In the genomic region with DNA sequence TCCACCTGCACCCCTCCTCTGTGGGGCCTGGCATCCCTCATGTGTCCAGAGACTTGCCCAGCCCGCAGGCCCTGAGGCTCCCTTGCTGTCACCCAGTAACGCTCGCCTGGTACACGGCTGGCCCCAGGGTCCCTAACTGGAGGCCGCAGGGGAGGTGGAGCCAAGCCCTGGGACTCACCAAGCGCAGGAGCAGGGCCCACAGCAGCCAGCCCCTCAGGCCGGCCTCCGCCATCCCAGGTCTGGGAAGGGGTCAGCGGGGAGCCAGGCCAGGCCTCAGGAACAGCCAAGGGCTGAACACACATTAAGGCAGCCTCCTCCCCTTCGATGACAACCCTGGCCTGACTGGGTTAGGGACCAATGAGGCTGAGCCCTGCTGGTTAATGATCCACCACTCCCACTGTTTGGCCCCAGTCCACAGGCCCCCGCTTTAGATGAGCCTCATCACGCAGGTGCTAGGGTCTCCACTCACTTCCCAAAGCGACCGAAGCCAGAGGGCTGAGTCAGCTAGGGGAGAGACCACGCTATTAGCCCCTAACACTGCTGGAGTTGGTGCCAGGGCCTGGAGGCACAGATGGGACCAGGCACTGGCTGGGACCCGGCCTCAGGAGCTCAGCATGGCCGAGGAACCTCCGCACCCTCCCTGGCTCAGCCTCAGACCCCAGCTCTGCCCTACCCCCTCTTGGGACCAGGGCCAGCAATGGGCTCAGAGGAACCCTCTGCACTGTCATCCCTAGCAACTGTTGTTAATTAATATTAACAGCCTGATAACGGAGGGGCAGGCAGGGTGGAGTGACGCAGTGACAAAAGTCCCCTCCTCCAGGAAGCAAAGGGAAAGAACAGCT, we compare ENCODE assay signal across 20 cellular contexts. TPM values are rescaled to one million over a fixed set of nuclear protein-coding genes. Genes with fewer than 3 reads are reported as not detected.
A peak's percentile ranks its signal among the peaks of the same experiment; 100 is the strongest.
DNase-seq lines count a peak whose midpoint lies in the region; ATAC-seq and TF ChIP-seq lines count a peak whose summit lies in the region.
"Had no signal": no experiment of that assay in that cellular context is flagged by ENCODE, and none has a peak within 500 bp of the region (broad histone marks: within the 10 kb centered on the region; RNA-seq: fewer than 3 reads in every experiment).

A gene with protein sequence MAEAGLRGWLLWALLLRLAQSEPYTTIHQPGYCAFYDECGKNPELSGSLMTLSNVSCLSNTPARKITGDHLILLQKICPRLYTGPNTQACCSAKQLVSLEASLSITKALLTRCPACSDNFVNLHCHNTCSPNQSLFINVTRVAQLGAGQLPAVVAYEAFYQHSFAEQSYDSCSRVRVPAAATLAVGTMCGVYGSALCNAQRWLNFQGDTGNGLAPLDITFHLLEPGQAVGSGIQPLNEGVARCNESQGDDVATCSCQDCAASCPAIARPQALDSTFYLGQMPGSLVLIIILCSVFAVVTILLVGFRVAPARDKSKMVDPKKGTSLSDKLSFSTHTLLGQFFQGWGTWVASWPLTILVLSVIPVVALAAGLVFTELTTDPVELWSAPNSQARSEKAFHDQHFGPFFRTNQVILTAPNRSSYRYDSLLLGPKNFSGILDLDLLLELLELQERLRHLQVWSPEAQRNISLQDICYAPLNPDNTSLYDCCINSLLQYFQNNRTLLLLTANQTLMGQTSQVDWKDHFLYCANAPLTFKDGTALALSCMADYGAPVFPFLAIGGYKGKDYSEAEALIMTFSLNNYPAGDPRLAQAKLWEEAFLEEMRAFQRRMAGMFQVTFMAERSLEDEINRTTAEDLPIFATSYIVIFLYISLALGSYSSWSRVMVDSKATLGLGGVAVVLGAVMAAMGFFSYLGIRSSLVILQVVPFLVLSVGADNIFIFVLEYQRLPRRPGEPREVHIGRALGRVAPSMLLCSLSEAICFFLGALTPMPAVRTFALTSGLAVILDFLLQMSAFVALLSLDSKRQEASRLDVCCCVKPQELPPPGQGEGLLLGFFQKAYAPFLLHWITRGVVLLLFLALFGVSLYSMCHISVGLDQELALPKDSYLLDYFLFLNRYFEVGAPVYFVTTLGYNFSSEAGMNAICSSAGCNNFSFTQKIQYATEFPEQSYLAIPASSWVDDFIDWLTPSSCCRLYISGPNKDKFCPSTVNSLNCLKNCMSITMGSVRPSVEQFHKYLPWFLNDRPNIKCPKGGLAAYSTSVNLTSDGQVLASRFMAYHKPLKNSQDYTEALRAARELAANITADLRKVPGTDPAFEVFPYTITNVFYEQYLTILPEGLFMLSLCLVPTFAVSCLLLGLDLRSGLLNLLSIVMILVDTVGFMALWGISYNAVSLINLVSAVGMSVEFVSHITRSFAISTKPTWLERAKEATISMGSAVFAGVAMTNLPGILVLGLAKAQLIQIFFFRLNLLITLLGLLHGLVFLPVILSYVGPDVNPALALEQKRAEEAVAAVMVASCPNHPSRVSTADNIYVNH (N-terminal part only) (minus strand): TSS at position 303 of the 842 bp plus-strand sequence. CDS start 71 bp downstream, at position 232.

- TF ChIP-seq CTCF in BE2C (IDR thresholded peaks at IDR 0.05; ENCODE audit: low read depth, low read length) (no peak), GM23338 (conservative IDR thresholded peaks at IDR 0.05; ENCODE audit: low read depth in 2 of 2) (no peak)

- H3K4me3 ChIP-seq in BE2C (ENCODE audit: low read depth, low read length) = no peak within 1 kb of the TSS
- no peak within 1 kb of the TSS for H3K4me3 ChIP-seq in GM23338
- H3K4me3 ChIP-seq: adrenal gland, left lung, Peyer's patch had no signal

- H3K4me1 Mint-ChIP-seq in GM23338 (no peaks in the 10 kb centered on the region; the same call in 1 of the 3 replicates), T-helper 17 cell (no peaks in the 10 kb centered on the region)
- H3K4me1 Mint-ChIP-seq: naive B cell had no signal

- H3K27ac Mint-ChIP-seq in GM23338 (no peak within 1 kb of the TSS), T-helper 17 cell (no peak within 1 kb of the TSS)
- H3K27ac Mint-ChIP-seq: activated T-cell treated with anti-CD3 and anti-CD28 coated beads, Interleukin-2, amount 50 U/mL, for 72 hours had no signal

- H3K4me3 Mint-ChIP-seq in GM23338 (no peak within 1 kb of the TSS), T-helper 17 cell (no peak within 1 kb of the TSS)
- H3K4me3 Mint-ChIP-seq: activated T-cell treated with anti-CD3 and anti-CD28 coated beads, Interleukin-2, amount 50 U/mL, for 72 hours had no signal

- H3K27me3 Mint-ChIP-seq in GM23338 (ENCODE audit: insufficient read depth, low read depth, poor library complexity) (peaks cover 13% of the 10 kb centered on the region), T-helper 17 cell (peaks cover 8% of the 10 kb centered on the region)

- DNase-seq in BE2C = peak; percentile 32
- DNase-seq in GM23338 (ENCODE audit: low spot score) = no peak
- peak; percentile 48 for DNase-seq in ecto neural progenitor cell (ENCODE audit: low spot score)
- DNase-seq in mucosa of gallbladder (ENCODE audit: low spot score) = peak; percentile 78
- DNase-seq in A172 (ENCODE audit: low spot score) = no peak
- no peak for DNase-seq in T-helper 17 cell
- DNase-seq in SIG-M5 treated with dmso at 0.1 percent for 504 hours (lab: John Stamatoyannopoulos, UW; ENCODE audit: unreplicated experiment) = no peak
- DNase-seq: activated CD4-positive, alpha-beta T cell treated with anti-CD3 and anti-CD28 coated beads, Interleukin-2, amount 50 U/mL, for 4 hours; activated T-cell treated with anti-CD3 and anti-CD28 coated beads, Interleukin-2, amount 50 U/mL, for 72 hours; central memory CD4-positive, alpha-beta T cell; Karpas-422; left lung; naive B cell; NCI-H1105 treated with DMSO at 0.1 percent for 48 hours; NCI-H2171; NCI-H774 had no signal

- no peaks in the 10 kb centered on the region for H3K9me3 Mint-ChIP-seq in GM23338
- H3K9me3 Mint-ChIP-seq: activated T-cell treated with anti-CD3 and anti-CD28 coated beads, Interleukin-2, amount 50 U/mL, for 72 hours; naive B cell had no signal

- H3K36me3 Mint-ChIP-seq in GM23338 (ENCODE audit: low read depth) = no peaks in the 10 kb centered on the region
- peaks cover 3% of the 10 kb centered on the region for H3K36me3 Mint-ChIP-seq in T-helper 17 cell (ENCODE audit: low read depth)
- H3K36me3 Mint-ChIP-seq: naive B cell had no signal

- H3K79me2 ChIP-seq in GM23338 (replicated peaks; ENCODE audit: insufficient read depth) = no peaks in the 10 kb centered on the region

- H3K9me2 ChIP-seq in GM23338 (ENCODE audit: insufficient read depth) = no peaks in the 10 kb centered on the region

- no peaks in the 10 kb centered on the region for H4K20me1 ChIP-seq in GM23338 (replicated peaks; ENCODE audit: insufficient read depth)

- H3F3A ChIP-seq in GM23338 (replicated peaks; ENCODE audit: low read depth) = no peaks in the 10 kb centered on the region

- H3K27ac ChIP-seq in GM23338 (ENCODE audit: low read depth) = no peak within 1 kb of the TSS
- H3K27ac ChIP-seq: adrenal gland, HL-60, left lung, Peyer's patch had no signal

- H3K36me3 ChIP-seq in BE2C (no peaks in the 10 kb centered on the region), GM23338 (ENCODE audit: insufficient read depth) (no peaks in the 10 kb centered on the region)
- H3K36me3 ChIP-seq: adrenal gland, left lung, Peyer's patch had no signal

- H3K4me2 ChIP-seq in GM23338 = no peak within 1 kb of the TSS

- H3K27me3 ChIP-seq in BE2C = no peaks in the 10 kb centered on the region
- no peaks in the 10 kb centered on the region for H3K27me3 ChIP-seq in GM23338 (ENCODE audit: insufficient read depth)
- H3K27me3 ChIP-seq: adrenal gland, left lung, Peyer's patch had no signal

- H2AFZ ChIP-seq in GM23338 = no peak within 1 kb of the TSS

- H3K4me1 ChIP-seq in BE2C (no peaks in the 10 kb centered on the region), GM23338 (ENCODE audit: insufficient read depth) (no peaks in the 10 kb centered on the region)
- H3K4me1 ChIP-seq: adrenal gland had no signal

- ATAC-seq in GM23338 = peak; percentile 55
- ATAC-seq in T-helper 17 cell = no peak
- no peak for ATAC-seq in HG02642 (IDR thresholded peaks at IDR 0.05; ENCODE audit: poor library complexity, unreplicated experiment)
- ATAC-seq: activated T-cell treated with anti-CD3 and anti-CD28 coated beads, Interleukin-2, amount 50 U/mL, for 72 hours; left lung had no signal

- H3K9me3 ChIP-seq in BE2C (no peaks in the 10 kb centered on the region), T-helper 17 cell (ENCODE audit: control insufficient read depth, low read length, poor library complexity, severe bottlenecking) (no peaks in the 10 kb centered on the region)
- H3K9me3 ChIP-seq: adrenal gland, left lung, Peyer's patch had no signal

TF ChIP-seq in GM23338, 12 proteins besides CTCF, POLR2A, EP300 and RAD21 (continues in another document):
- TF ChIP-seq STAT1 (IDR thresholded peaks at IDR 0.05; ENCODE audit: unreplicated experiment) = no peak
- TF ChIP-seq CREB1 (CRISPR knock-in tag; IDR thresholded peaks at IDR 0.05; ENCODE audit: low read depth) = no peak

RNA-seq across cellular contexts. Expression of the gene that starts here (rescaled TPM):
- not detected for polyA plus RNA-seq in BE2C (2012; ENCODE audit: insufficient read depth, insufficient read length, low read depth)
- total RNA-seq in GM23338 (2014; rRNA removed; shearing (Covaris generic)) = not detected in 2 replicates
- polyA plus RNA-seq in GM23338 (2016; fragmentation: Nextera tagmentation; extraction: Ambion mirVana) = 0.03 and 0.05 TPM in 2 replicates
- total RNA-seq in mucosa of gallbladder = 61.3 TPM
- not detected in 2 replicates for total RNA-seq in A172 (2014; rRNA removed; shearing (Covaris generic))
- under 1 TPM in 1 of 2 donors, not detected in 1; 0.08 TPM for total RNA-seq in T-helper 17 cell

Comparison
In these comparisons a context has a peak if more than half of its experiments do, and no peak if none do; other contexts are left out.
1. RNA of the gene that starts here (total RNA-seq): 61.3 TPM in mucosa of gallbladder (single experiment); 0.08 TPM in T-helper 17 cell, not detected in GM23338 and not detected in A172; every median in the first group is over 10 times any median in the second.
2. Peak in ATAC-seq in GM23338; RNA of the gene not detected or under 1 TPM.
3. DNase-seq: peak in BE2C (single experiment), ecto neural progenitor cell (single experiment) and mucosa of gallbladder (single experiment); none in GM23338 (single experiment), A172 (single experiment), T-helper 17 cell (0 of 3) and SIG-M5 treated with dmso at 0.1 percent for 504 hours (single experiment).